1 cellular context compared by ENCODE assay signal in genomic region chr2:191758420-191759199, GRCh38.
TF ChIP-seq lines count a peak whose summit lies in the region.

No MANE protein-coding gene starts in this region.

TF ChIP-seq in HepG2, 621 proteins besides CTCF, POLR2A, EP300 and RAD21 (continued from another document and continues in another):
- no peak for TF ChIP-seq REST (IDR thresholded peaks at IDR 0.05; ENCODE audit: borderline replicate concordance in 1 of 2, low read depth in 1 of 2, low read length in 2 of 2)
- TF ChIP-seq YEATS4 (CRISPR knock-in tag; IDR thresholded peaks at IDR 0.05; ENCODE audit: borderline replicate concordance) = no peak
- TF ChIP-seq ZNF746 (CRISPR knock-in tag; IDR thresholded peaks at IDR 0.05) = no peak
- TF ChIP-seq, protein P1, sequence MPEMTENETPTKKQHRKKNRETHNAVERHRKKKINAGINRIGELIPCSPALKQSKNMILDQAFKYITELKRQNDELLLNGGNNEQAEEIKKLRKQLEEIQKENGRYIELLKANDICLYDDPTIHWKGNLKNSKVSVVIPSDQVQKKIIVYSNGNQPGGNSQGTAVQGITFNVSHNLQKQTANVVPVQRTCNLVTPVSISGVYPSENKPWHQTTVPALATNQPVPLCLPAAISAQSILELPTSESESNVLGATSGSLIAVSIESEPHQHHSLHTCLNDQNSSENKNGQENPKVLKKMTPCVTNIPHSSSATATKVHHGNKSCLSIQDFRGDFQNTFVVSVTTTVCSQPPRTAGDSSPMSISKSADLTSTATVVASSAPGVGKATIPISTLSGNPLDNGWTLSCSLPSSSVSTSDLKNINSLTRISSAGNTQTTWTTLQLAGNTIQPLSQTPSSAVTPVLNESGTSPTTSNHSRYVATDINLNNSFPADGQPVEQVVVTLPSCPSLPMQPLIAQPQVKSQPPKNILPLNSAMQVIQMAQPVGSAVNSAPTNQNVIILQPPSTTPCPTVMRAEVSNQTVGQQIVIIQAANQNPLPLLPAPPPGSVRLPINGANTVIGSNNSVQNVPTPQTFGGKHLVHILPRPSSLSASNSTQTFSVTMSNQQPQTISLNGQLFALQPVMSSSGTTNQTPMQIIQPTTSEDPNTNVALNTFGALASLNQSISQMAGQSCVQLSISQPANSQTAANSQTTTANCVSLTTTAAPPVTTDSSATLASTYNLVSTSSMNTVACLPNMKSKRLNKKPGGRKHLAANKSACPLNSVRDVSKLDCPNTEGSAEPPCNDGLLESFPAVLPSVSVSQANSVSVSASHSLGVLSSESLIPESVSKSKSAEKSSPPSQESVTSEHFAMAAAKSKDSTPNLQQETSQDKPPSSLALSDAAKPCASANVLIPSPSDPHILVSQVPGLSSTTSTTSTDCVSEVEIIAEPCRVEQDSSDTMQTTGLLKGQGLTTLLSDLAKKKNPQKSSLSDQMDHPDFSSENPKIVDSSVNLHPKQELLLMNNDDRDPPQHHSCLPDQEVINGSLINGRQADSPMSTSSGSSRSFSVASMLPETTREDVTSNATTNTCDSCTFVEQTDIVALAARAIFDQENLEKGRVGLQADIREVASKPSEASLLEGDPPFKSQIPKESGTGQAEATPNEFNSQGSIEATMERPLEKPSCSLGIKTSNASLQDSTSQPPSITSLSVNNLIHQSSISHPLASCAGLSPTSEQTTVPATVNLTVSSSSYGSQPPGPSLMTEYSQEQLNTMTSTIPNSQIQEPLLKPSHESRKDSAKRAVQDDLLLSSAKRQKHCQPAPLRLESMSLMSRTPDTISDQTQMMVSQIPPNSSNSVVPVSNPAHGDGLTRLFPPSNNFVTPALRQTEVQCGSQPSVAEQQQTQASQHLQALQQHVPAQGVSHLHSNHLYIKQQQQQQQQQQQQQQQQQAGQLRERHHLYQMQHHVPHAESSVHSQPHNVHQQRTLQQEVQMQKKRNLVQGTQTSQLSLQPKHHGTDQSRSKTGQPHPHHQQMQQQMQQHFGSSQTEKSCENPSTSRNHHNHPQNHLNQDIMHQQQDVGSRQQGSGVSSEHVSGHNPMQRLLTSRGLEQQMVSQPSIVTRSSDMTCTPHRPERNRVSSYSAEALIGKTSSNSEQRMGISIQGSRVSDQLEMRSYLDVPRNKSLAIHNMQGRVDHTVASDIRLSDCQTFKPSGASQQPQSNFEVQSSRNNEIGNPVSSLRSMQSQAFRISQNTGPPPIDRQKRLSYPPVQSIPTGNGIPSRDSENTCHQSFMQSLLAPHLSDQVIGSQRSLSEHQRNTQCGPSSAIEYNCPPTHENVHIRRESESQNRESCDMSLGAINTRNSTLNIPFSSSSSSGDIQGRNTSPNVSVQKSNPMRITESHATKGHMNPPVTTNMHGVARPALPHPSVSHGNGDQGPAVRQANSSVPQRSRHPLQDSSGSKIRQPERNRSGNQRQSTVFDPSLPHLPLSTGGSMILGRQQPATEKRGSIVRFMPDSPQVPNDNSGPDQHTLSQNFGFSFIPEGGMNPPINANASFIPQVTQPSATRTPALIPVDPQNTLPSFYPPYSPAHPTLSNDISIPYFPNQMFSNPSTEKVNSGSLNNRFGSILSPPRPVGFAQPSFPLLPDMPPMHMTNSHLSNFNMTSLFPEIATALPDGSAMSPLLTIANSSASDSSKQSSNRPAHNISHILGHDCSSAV (CRISPR knock-in tag; IDR thresholded peaks at IDR 0.05; ENCODE audit: borderline replicate concordance) = no peak
- TF ChIP-seq ZNF10 (CRISPR knock-in tag; IDR thresholded peaks at IDR 0.05; ENCODE audit: borderline replicate concordance, low read depth) = no peak
- no peak for TF ChIP-seq BORCS8-MEF2B (CRISPR knock-in tag; IDR thresholded peaks at IDR 0.05)
- peak; percentile 23; the same call in 1 of the 2 replicates for TF ChIP-seq FOXO1 (CRISPR knock-in tag; IDR thresholded peaks at IDR 0.05)
- TF ChIP-seq, protein P2, sequence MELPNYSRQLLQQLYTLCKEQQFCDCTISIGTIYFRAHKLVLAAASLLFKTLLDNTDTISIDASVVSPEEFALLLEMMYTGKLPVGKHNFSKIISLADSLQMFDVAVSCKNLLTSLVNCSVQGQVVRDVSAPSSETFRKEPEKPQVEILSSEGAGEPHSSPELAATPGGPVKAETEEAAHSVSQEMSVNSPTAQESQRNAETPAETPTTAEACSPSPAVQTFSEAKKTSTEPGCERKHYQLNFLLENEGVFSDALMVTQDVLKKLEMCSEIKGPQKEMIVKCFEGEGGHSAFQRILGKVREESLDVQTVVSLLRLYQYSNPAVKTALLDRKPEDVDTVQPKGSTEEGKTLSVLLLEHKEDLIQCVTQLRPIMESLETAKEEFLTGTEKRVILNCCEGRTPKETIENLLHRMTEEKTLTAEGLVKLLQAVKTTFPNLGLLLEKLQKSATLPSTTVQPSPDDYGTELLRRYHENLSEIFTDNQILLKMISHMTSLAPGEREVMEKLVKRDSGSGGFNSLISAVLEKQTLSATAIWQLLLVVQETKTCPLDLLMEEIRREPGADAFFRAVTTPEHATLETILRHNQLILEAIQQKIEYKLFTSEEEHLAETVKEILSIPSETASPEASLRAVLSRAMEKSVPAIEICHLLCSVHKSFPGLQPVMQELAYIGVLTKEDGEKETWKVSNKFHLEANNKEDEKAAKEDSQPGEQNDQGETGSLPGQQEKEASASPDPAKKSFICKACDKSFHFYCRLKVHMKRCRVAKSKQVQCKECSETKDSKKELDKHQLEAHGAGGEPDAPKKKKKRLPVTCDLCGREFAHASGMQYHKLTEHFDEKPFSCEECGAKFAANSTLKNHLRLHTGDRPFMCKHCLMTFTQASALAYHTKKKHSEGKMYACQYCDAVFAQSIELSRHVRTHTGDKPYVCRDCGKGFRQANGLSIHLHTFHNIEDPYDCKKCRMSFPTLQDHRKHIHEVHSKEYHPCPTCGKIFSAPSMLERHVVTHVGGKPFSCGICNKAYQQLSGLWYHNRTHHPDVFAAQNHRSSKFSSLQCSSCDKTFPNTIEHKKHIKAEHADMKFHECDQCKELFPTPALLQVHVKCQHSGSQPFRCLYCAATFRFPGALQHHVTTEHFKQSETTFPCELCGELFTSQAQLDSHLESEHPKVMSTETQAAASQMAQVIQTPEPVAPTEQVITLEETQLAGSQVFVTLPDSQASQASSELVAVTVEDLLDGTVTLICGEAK (IDR thresholded peaks at IDR 0.05) = no peak
- TF ChIP-seq, protein P2 (CRISPR knock-in tag; IDR thresholded peaks at IDR 0.05) = no peak
- no peak for TF ChIP-seq NCOA5 (CRISPR knock-in tag; IDR thresholded peaks at IDR 0.05)
- no peak for TF ChIP-seq ZNF33B (CRISPR knock-in tag; IDR thresholded peaks at IDR 0.05)
- no peak for TF ChIP-seq ZNF83 (CRISPR knock-in tag; IDR thresholded peaks at IDR 0.05; ENCODE audit: borderline replicate concordance)
- no peak for TF ChIP-seq ZNF703 (CRISPR knock-in tag; IDR thresholded peaks at IDR 0.05; ENCODE audit: borderline replicate concordance)
- no peak for TF ChIP-seq KDM5B (CRISPR knock-in tag; IDR thresholded peaks at IDR 0.05; ENCODE audit: borderline replicate concordance)
- no peak for TF ChIP-seq ZNF484 (CRISPR knock-in tag; IDR thresholded peaks at IDR 0.05; ENCODE audit: borderline replicate concordance, low read depth)
- no peak for TF ChIP-seq ZBTB25 (CRISPR knock-in tag; IDR thresholded peaks at IDR 0.05)
- no peak for TF ChIP-seq ZFP37 (CRISPR knock-in tag; IDR thresholded peaks at IDR 0.05; ENCODE audit: borderline replicate concordance)
- TF ChIP-seq ELF3 (CRISPR knock-in tag; IDR thresholded peaks at IDR 0.05) = peak; percentile 12; the same call in 1 of the 2 replicates
- TF ChIP-seq GFI1 (CRISPR knock-in tag; IDR thresholded peaks at IDR 0.05; ENCODE audit: borderline replicate concordance) = no peak
- TF ChIP-seq CSRNP1 (CRISPR knock-in tag; IDR thresholded peaks at IDR 0.05) = no peak
- TF ChIP-seq, protein P3, sequence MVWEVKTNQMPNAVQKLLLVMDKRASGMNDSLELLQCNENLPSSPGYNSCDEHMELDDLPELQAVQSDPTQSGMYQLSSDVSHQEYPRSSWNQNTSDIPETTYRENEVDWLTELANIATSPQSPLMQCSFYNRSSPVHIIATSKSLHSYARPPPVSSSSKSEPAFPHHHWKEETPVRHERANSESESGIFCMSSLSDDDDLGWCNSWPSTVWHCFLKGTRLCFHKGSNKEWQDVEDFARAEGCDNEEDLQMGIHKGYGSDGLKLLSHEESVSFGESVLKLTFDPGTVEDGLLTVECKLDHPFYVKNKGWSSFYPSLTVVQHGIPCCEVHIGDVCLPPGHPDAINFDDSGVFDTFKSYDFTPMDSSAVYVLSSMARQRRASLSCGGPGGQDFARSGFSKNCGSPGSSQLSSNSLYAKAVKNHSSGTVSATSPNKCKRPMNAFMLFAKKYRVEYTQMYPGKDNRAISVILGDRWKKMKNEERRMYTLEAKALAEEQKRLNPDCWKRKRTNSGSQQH (CRISPR knock-in tag; IDR thresholded peaks at IDR 0.05; ENCODE audit: low read depth) = no peak
- no peak for TF ChIP-seq TRAFD1 (CRISPR knock-in tag; IDR thresholded peaks at IDR 0.05; ENCODE audit: borderline replicate concordance)
